Comparison of ENCODE assay signal across 8 cellular contexts in the genomic region with DNA sequence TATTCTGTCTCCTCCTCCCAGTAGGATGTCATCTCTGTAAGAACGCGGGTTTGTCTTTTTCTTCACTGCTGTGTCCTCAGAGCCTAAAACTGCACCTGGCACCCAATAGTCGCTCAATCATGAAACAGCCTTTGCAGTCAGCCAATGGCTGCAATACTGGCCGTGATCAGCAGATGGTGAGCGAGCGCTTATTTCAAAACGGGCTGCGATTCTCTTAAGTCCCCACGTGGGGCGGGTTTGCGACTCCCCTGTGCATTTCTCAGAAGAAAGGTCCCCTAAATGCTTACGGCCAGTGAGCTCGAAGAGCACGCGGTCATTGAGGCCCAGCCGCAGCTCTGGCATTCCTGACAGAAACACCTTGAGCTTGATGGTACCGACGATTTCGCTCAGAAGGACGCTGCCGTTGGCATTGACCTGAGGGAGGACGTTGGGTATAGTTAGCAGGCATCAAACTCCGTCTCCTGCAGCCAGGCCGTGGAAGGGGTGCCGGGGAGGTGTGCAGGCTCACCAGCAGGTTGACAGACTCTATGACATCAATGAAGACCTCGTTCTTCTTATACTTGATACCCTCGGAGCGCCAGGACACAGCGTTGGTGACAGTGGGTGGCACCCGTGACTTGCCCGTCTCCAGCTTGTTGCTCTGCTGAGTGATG. TPM values are rescaled to one million over a fixed set of nuclear protein-coding genes. Genes with fewer than 3 reads are reported as not detected.
A peak's percentile ranks its signal among the peaks of the same experiment; 100 is the strongest.
DNase-seq lines count a peak whose midpoint lies in the region; ATAC-seq and TF ChIP-seq lines count a peak whose summit lies in the region.

No MANE protein-coding gene starts in this region.

- H3K27me3 ChIP-seq in adipocyte (replicated peaks; ENCODE audit: control insufficient read depth, insufficient read depth, low read length) = peaks cover 6% of the 10 kb centered on the region
- peaks cover 6% of the 10 kb centered on the region for H3K27me3 ChIP-seq in left ventricle myocardium inferior (ENCODE audit: low read depth)

- H3K9me3 ChIP-seq in adipocyte (ENCODE audit: control insufficient read depth, low read length) = no peaks in the 10 kb centered on the region
- no peaks in the 10 kb centered on the region for H3K9me3 ChIP-seq in left ventricle myocardium inferior (replicated peaks)

- no peak overlapping the region for H3K27ac ChIP-seq in left ventricle myocardium inferior (replicated peaks)

- no peaks in the 10 kb centered on the region for H3K36me3 ChIP-seq in adipocyte (ENCODE audit: control insufficient read depth, insufficient read depth, low read length, severe bottlenecking)
- no peaks in the 10 kb centered on the region for H3K36me3 ChIP-seq in left ventricle myocardium inferior

- H3K4me1 ChIP-seq in adipocyte (ENCODE audit: control insufficient read depth, insufficient read depth, low read length) (peaks cover 4% of the 10 kb centered on the region), left ventricle myocardium inferior (peaks cover 6% of the 10 kb centered on the region)

- H3K9ac ChIP-seq in adipocyte (ENCODE audit: low read length) = no peak overlapping the region

- TF ChIP-seq CTCF in GM12875 (IDR thresholded peaks at IDR 0.05; ENCODE audit: borderline replicate concordance, insufficient read depth, low read depth, low read length) (peak; percentile 98), left ventricle myocardium inferior (IDR thresholded peaks at IDR 0.05; ENCODE audit: borderline replicate concordance) (peak; percentile 99)

- DNase-seq in NCI-H1436 (lab: John Stamatoyannopoulos, UW) (peak; percentile 92), T follicular helper cell (ENCODE audit: low read depth) (peak; percentile 81), adipocyte (ENCODE audit: low read depth) (peak; percentile 98), left ventricle myocardium inferior (peak; percentile 85), renal cortical epithelial cell (ENCODE audit: low read depth) (peak; percentile 83)

- intact Hi-C loops in left ventricle myocardium inferior (cut with micrococcal nuclease) = loop anchor here (5.0 kb wide), 1 partner anchor 61 kb away; no protein-coding TSS in a partner anchor

- ATAC-seq in GM21515 (IDR thresholded peaks at IDR 0.05; ENCODE audit: unreplicated experiment) (no peak), HG03159 (IDR thresholded peaks at IDR 0.05; ENCODE audit: unreplicated experiment) (no peak)

- H3K4me3 ChIP-seq in GM12875 (ENCODE audit: low read depth, low read length) (no peak overlapping the region), adipocyte (ENCODE audit: low read length) (no peak overlapping the region), left ventricle myocardium inferior (peak overlapping the region; percentile 45)

RNA-seq across cellular contexts. Expression of a gene that starts 6.0 kb away (rescaled TPM):
- total RNA-seq in left ventricle myocardium inferior (not detected), renal cortical epithelial cell (2.0 and 70.5 TPM in 2 replicates)

RNA-seq across cellular contexts. Expression of a gene that starts 12.3 kb away (rescaled TPM):
- total RNA-seq in left ventricle myocardium inferior (9.4 TPM), renal cortical epithelial cell (3.5 and 6.1 TPM in 2 replicates)

RNA-seq across cellular contexts. Expression of a gene that starts 15.3 kb away (rescaled TPM):
- total RNA-seq in left ventricle myocardium inferior = 10.2 TPM
- total RNA-seq in renal cortical epithelial cell = 5.2 and 14.5 TPM in 2 replicates

RNA-seq across cellular contexts. Expression of a gene that starts 37.4 kb away (rescaled TPM):
- total RNA-seq in left ventricle myocardium inferior = 48.7 TPM
- total RNA-seq in renal cortical epithelial cell = 15.6 and 16.3 TPM in 2 replicates

RNA-seq across cellular contexts. Expression of a gene that starts 44.2 kb away (rescaled TPM):
- total RNA-seq in left ventricle myocardium inferior = 74.2 TPM
- total RNA-seq in renal cortical epithelial cell = 46.0 and 48.5 TPM in 2 replicates
